1 cellular context compared by ENCODE assay signal in genomic region chr11:46281374-46281831, GRCh38.
TF ChIP-seq lines count a peak whose summit lies in the region.

No MANE protein-coding gene starts in this region.

TF ChIP-seq in IMR-90, 13 proteins besides CTCF, POLR2A, EP300 and RAD21:
- TF ChIP-seq RFX5 (IDR thresholded peaks at IDR 0.05; ENCODE audit: low read depth, low read length) (no peak), BHLHE40 (IDR thresholded peaks at IDR 0.05; ENCODE audit: low read depth, low read length) (no peak), NFE2L2 (IDR thresholded peaks at IDR 0.05; ENCODE audit: low read depth, low read length) (no peak), MAZ (IDR thresholded peaks at IDR 0.05; ENCODE audit: borderline replicate concordance, low read depth, low read length) (no peak; the same call in 1 of the 2 replicates), SMC3 (IDR thresholded peaks at IDR 0.05; ENCODE audit: low read depth, low read length) (no peak), MXI1 (IDR thresholded peaks at IDR 0.05; ENCODE audit: borderline replicate concordance, low read depth, low read length) (no peak), USF2 (IDR thresholded peaks at IDR 0.05; ENCODE audit: low read depth, low read length) (no peak), CHD1 (IDR thresholded peaks at IDR 0.05; ENCODE audit: low read depth, low read length) (no peak), FOS (IDR thresholded peaks at IDR 0.05; ENCODE audit: low read depth, low read length) (no peak), CEBPB (IDR thresholded peaks at IDR 0.05; ENCODE audit: low read depth, low read length) (no peak), RCOR1 (IDR thresholded peaks at IDR 0.05; ENCODE audit: insufficient replicate concordance, low read length) (no peak), ELK1 (IDR thresholded peaks at IDR 0.05; ENCODE audit: borderline replicate concordance, low read depth, low read length) (no peak)
TF ChIP-seq in IMR-90: peak in this region for 0.
